ENCODE assay signal across 27 cellular contexts in genomic region chr6:15606347-15606746, GRCh38.
"Had no signal": no experiment of that assay in that cellular context is flagged by ENCODE, and none has a peak within 500 bp of the region (broad histone marks: within the 10 kb centered on the region; RNA-seq: fewer than 3 reads in every experiment).

No MANE protein-coding gene starts in this region.

- H3K36me3 ChIP-seq: ovary, upper lobe of right lung, uterus had no signal

- H2AFZ ChIP-seq: parathyroid adenoma had no signal

- H3K27me3 ChIP-seq: neutrophil, ovary, right lobe of liver, sigmoid colon, spleen, suprapubic skin, testis, tibial artery, transverse colon, upper lobe of right lung, uterus had no signal

- H3K9me3 ChIP-seq: neutrophil, ovary, right lobe of liver, sigmoid colon, spleen, suprapubic skin, testis, tibial artery, transverse colon, upper lobe of right lung, uterus had no signal

- H3K4me1 ChIP-seq: parathyroid adenoma, right lobe of liver, sigmoid colon, testis, tibial artery, uterus had no signal

- H3K27ac ChIP-seq: neutrophil, ovary, parathyroid adenoma, psoas muscle, right lobe of liver, sigmoid colon, skin epidermis, spleen, suprapubic skin, testis, tibial artery, transverse colon, upper lobe of right lung, uterus had no signal

- H3K4me2 ChIP-seq: smooth muscle cell had no signal

- DNase-seq: naive thymus-derived CD8-positive, alpha-beta T cell; nephron progenitor cell; ovary; posterior cingulate gyrus; psoas muscle; right lobe of liver; sigmoid colon; spleen; stimulated activated CD4-positive, alpha-beta T cell treated with anti-CD3 and anti-CD28 coated beads, Interleukin-12 subunit alpha, Interleukin-12 subunit beta, amount 100 ng/mL, for 4 hours; stimulated activated CD4-positive, alpha-beta T cell treated with anti-CD3 and anti-CD28 coated beads, Interleukin-1b, Interleukin-23, amount 100 ng/mL, for 48 hours; stimulated activated CD4-positive, alpha-beta T cell treated with anti-CD3 and anti-CD28 coated beads, Interleukin-4, amount 100 ng/mL, for 1 hour; stimulated activated CD4-positive, alpha-beta T cell treated with anti-CD3 and anti-CD28 coated beads, Interleukin-4, amount 100 ng/mL, for 4 hours; stimulated activated CD8-positive, alpha-beta memory T cell treated with anti-CD3 and anti-CD28 coated beads, Interleukin-4, amount 100 ng/mL, for 48 hours; stimulated activated naive CD4-positive, alpha-beta T cell; stimulated activated naive CD8-positive, alpha-beta T cell treated with anti-CD3 and anti-CD28 coated beads, Interleukin-15, amount 100 ng/mL, for 72 hours; stimulated activated naive CD8-positive, alpha-beta T cell treated with anti-CD3 and anti-CD28 coated beads, Interleukin-15, Interleukin-2, amounts not matched to agents 100 U/mL and 50 U/mL, for 24 hours; substantia nigra; testis; tibial artery; transverse colon; upper lobe of right lung; uterus had no signal

- H3K4me3 ChIP-seq: ovary, psoas muscle, right lobe of liver, sigmoid colon, skin epidermis, smooth muscle cell, spleen, suprapubic skin, testis, tibial artery, transverse colon, upper lobe of right lung, uterus had no signal
